ENCODE assay signal across 1 cellular context in the genomic region with DNA sequence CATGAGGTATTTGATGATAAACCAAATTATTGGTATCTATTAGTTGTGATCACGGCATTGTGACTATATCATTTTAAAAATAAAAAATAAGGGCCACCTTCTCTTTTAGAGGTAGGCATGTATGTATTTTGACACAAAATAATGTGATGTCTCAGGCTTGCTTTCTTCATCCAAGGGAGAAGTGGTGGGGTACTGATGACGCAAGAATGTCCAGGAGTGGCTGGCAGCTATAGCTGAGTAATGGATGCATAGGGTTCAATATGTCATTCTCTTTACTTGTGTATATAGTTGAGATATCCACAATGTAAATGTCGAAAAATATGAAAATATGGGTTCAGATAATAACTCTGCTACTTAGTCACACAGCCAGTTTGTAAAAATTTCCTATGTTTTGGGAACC.
TF ChIP-seq lines count a peak whose summit lies in the region.

No MANE protein-coding gene starts in this region.

TF ChIP-seq in H1, 55 proteins besides CTCF, POLR2A, EP300 and RAD21:
- TF ChIP-seq CEBPB (IDR thresholded peaks at IDR 0.05; ENCODE audit: low read depth, low read length) (peak; percentile 63; the same call in 1 of the 2 replicates), KDM5A (IDR thresholded peaks at IDR 0.05; ENCODE audit: low read length) (no peak), TCF12 (IDR thresholded peaks at IDR 0.05; ENCODE audit: low read depth, low read length) (no peak)
- TF ChIP-seq, protein P1, sequence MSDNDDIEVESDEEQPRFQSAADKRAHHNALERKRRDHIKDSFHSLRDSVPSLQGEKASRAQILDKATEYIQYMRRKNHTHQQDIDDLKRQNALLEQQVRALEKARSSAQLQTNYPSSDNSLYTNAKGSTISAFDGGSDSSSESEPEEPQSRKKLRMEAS (IDR thresholded peaks at IDR 0.05), result no peak
